ENCODE assay signal across 8 cellular contexts in the genomic region with DNA sequence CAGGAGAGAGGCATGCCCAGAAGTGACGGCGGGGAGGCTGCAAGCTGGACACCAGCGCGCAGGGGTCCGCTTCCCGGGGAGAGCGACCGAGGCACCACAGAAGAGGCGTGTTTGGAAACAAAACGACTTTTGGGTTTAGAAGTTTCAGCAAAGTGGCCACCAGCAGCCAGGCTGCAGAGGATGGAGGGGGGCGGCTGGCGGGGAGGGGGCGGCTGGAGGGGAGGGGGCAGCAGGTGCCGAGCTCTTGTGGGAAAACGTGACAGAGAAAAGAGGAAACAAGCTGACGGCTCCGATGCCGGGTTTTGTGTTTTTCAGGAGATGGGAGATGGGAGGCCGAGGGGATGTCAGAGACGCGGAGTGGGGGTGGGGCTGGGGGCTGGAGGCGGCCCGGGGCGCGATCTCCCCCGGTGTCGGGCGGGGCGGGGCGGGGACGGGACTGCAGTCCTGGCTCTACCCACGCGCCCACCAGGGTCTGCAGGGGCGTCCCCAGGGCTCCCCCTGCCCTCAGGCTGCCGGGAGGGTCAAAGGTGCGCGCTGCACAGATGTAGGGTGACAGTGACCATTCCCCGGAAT. TPM values are rescaled to one million over a fixed set of nuclear protein-coding genes. Genes with fewer than 3 reads are reported as not detected.
DNase-seq lines count a peak whose midpoint lies in the region; ATAC-seq and TF ChIP-seq lines count a peak whose summit lies in the region.

No MANE protein-coding gene starts in this region.

- H3K4me3 ChIP-seq in BJ (ENCODE audit: low read depth, low read length), result peak overlapping the region; percentile 49
- H3K4me3 ChIP-seq in Panc1 (ENCODE audit: low read depth in 2 of 2, low read length in 2 of 2), result no peak overlapping the region; a peak in 1 of 4 replicates
- H3K4me3 ChIP-seq in gastroesophageal sphincter, result peak overlapping the region in 1 of 2 donors; percentile 77

- H3K4me1 Mint-ChIP-seq in osteocyte (ENCODE audit: unreplicated experiment), result peaks cover 32% of the 10 kb centered on the region

- BruUV-seq in Panc1 (replicated peaks; lab: Mats Ljungman, UMichigan), result no TSS peak

- H3K27me3 ChIP-seq in BJ (ENCODE audit: control insufficient read depth, insufficient read depth, low read length) (0 out of 2 replicates have a peak, but pooled peaks cover 2% of the 10 kb centered on the region), Panc1 (ENCODE audit: control insufficient read depth, insufficient read depth, low read length) (no peaks in the 10 kb centered on the region), gastroesophageal sphincter (peaks cover 59% of the 10 kb centered on the region)

- H3K36me3 ChIP-seq in BJ (ENCODE audit: control insufficient read depth, insufficient read depth, low read length), result no peaks in the 10 kb centered on the region
- no peaks in the 10 kb centered on the region for H3K36me3 ChIP-seq in Panc1 (ENCODE audit: control insufficient read depth, insufficient read depth, low read length)
- H3K36me3 ChIP-seq in gastroesophageal sphincter, result no peaks in the 10 kb centered on the region

- H3K4me3 Mint-ChIP-seq in osteocyte (ENCODE audit: unreplicated experiment), result peak overlapping the region; percentile 64

- ATAC-seq in Panc1 (peak; percentile 6; the same call in 1 of the 2 replicates), gastroesophageal sphincter (no peak)

- no peaks in the 10 kb centered on the region for H3K9me3 Mint-ChIP-seq in osteocyte (ENCODE audit: unreplicated experiment)

- H3K27ac Mint-ChIP-seq in osteocyte (ENCODE audit: unreplicated experiment), result no peak overlapping the region

- intact Hi-C loops in Panc1 (cut with micrococcal nuclease; ENCODE audit: unreplicated experiment), result no loop called here

- in situ Hi-C loops in Panc1 (cut with HindIII; ENCODE audit: low pct_unique_long_range_greater_than_20kb, low sequenced_read_pairs), result no loop called here

- no peaks in the 10 kb centered on the region for H3K4me1 ChIP-seq in Panc1 (ENCODE audit: control insufficient read depth, insufficient read depth, low read length)
- H3K4me1 ChIP-seq in gastroesophageal sphincter, result peaks cover 0 to 24% (median 3%) of the 10 kb centered on the region in 3 donors

- POLR2A ChIA-PET in BJ (lab: Charles Lee) (no interaction called here), Panc1 (lab: Charles Lee) (no interaction called here)

- no peaks in the 10 kb centered on the region for H3K36me3 Mint-ChIP-seq in osteocyte (ENCODE audit: unreplicated experiment)

- no peak for TF ChIP-seq EP300 in gastroesophageal sphincter (IDR thresholded peaks at IDR 0.05)

- CTCF ChIA-PET in BJ (lab: Yijun Ruan, JAX), result no interaction called here
- CTCF ChIA-PET in Panc1 (lab: Charles Lee), result no interaction called here

- TF ChIP-seq CTCF in BJ (IDR thresholded peaks at IDR 0.05; ENCODE audit: insufficient read depth, low read depth, low read length), result no peak
- TF ChIP-seq CTCF in Panc1 (IDR thresholded peaks at IDR 0.05), result no peak
- TF ChIP-seq CTCF in gastroesophageal sphincter (IDR thresholded peaks at IDR 0.05), result no peak
- no peak for TF ChIP-seq CTCF in osteocyte (IDR thresholded peaks at IDR 0.05)

- no peak for DNase-seq in BJ (ENCODE audit: low read depth)
- no peak for DNase-seq in Panc1 (ENCODE audit: low read depth, low spot score)
- no peak for DNase-seq in osteocyte (ENCODE audit: extremely low spot score, unreplicated experiment)
- DNase-seq in NCI-H226, result no peak
- no peak for DNase-seq in dermis blood vessel endothelial cell
- no peak for DNase-seq in occipital lobe (lab: John Stamatoyannopoulos, UW)
- no peak for DNase-seq in NCI-H1930 (lab: John Stamatoyannopoulos, UW)

- 68% methylated on average over 14 of the region's 38 CpGs; no CpG with 5 or more reads in 1 of the 2 donors for WGBS in gastroesophageal sphincter (ENCODE audit: low coverage in 1 of 2), 2 donors

- H3K27ac ChIP-seq in Panc1 (ENCODE audit: low read length), result no peak overlapping the region
- peak overlapping the region in 3 of 4 donors; percentile 76 to 79 (median 77) for H3K27ac ChIP-seq in gastroesophageal sphincter

- no peak for TF ChIP-seq POLR2A in gastroesophageal sphincter (IDR thresholded peaks at IDR 0.05)

- peaks cover 11% of the 10 kb centered on the region for H3K27me3 Mint-ChIP-seq in osteocyte (ENCODE audit: unreplicated experiment)

- H3K9me3 ChIP-seq in Panc1 (ENCODE audit: control insufficient read depth, insufficient read depth, low read depth, low read length) (no peaks in the 10 kb centered on the region), gastroesophageal sphincter (peaks cover 0 to 4% (median 0%) of the 10 kb centered on the region in 3 donors)

RNA-seq across cellular contexts. Expression of a gene that starts 32.1 kb away (rescaled TPM):
- 2.8 and 4.0 TPM in 2 replicates for polyA plus RNA-seq in BJ (2011; rRNA removed)
- polyA minus RNA-seq in BJ (2011; rRNA and poly(A)+ RNA removed), result 1.5 and 2.1 TPM in 2 replicates
- total RNA-seq in Panc1 (2021; ENCODE audit: unreplicated experiment), result 2.2 TPM
- 2.9 TPM for polyA plus RNA-seq in Panc1 (2012; ENCODE audit: insufficient read length)
- 10 to 100 TPM in 3 of 4 donors, 1 to 10 TPM in 1; 8.6 to 21.0 (median 17.4) TPM for total RNA-seq in gastroesophageal sphincter
- total RNA-seq in osteocyte, result 0.78 and 1.2 TPM in 2 replicates
- 22.0 and 37.2 TPM in 2 replicates for total RNA-seq in dermis blood vessel endothelial cell
- 1.1 TPM for total RNA-seq in occipital lobe
